9 cellular contexts compared by ENCODE assay signal in the genomic region with DNA sequence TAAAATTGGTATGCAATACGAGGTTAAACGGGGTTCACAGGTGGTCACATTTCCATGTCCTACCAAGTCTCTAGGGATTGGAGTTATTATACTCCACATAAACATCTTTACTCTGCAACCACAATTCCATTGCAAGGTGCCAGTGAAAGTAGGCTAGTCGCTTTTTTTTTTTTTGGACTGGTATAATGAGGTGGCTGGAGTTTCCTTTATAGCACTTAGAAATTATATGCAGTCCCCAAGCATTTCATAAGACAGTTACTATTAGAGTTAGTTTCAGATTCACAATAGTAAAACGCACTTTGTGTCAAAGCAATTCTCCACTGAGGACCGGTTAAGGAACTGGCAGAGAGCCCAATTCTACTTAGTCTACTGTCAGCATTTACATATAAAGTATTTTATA. TPM values are rescaled to one million over a fixed set of nuclear protein-coding genes. Genes with fewer than 3 reads are reported as not detected.
A peak's percentile ranks its signal among the peaks of the same experiment; 100 is the strongest.
DNase-seq lines count a peak whose midpoint lies in the region; ATAC-seq, FAIRE-seq and TF ChIP-seq lines count a peak whose summit lies in the region.
"Had no signal": no experiment of that assay in that cellular context is flagged by ENCODE, and none has a peak within 500 bp of the region (broad histone marks: within the 10 kb centered on the region; RNA-seq: fewer than 3 reads in every experiment).

No MANE protein-coding gene starts in this region.

- H3K36me3 ChIP-seq in astrocyte (ENCODE audit: insufficient read depth, low read length), result no peaks in the 10 kb centered on the region

- H2AFZ ChIP-seq in astrocyte (ENCODE audit: low read depth, low read length), result no peak overlapping the region

- no peak for TF ChIP-seq CTCF in astrocyte (IDR thresholded peaks at IDR 0.05; ENCODE audit: insufficient read depth, low read depth, low read length)
- TF ChIP-seq CTCF in WTC11 (IDR thresholded peaks at IDR 0.05), result no peak

- peak; percentile 50 for FAIRE-seq in astrocyte (lab: Jason Lieb, UNC)

- no peaks in the 10 kb centered on the region for H4K20me1 ChIP-seq in astrocyte (ENCODE audit: insufficient read depth, low read length)

- H3K79me2 ChIP-seq in astrocyte (ENCODE audit: insufficient read depth, low read length), result peaks cover 37% of the 10 kb centered on the region

- H3K36me3 Mint-ChIP-seq in astrocyte (ENCODE audit: low read depth, unreplicated experiment) (no peaks in the 10 kb centered on the region), WTC11 (no peaks in the 10 kb centered on the region)

- POLR2A ChIA-PET in WTC11 (lab: Charles Lee), result no interaction called here

- no peak overlapping the region for H3K4me3 Mint-ChIP-seq in stimulated activated naive CD8-positive, alpha-beta T cell treated with anti-CD3 and anti-CD28 coated beads, Interleukin-15, amount 100 ng/mL, for 72 hours
- peak overlapping the region; percentile 91 for H3K4me3 Mint-ChIP-seq in astrocyte (ENCODE audit: unreplicated experiment)
- no peak overlapping the region for H3K4me3 Mint-ChIP-seq in WTC11

- peaks cover 46% of the 10 kb centered on the region for H3K27me3 Mint-ChIP-seq in stimulated activated naive CD8-positive, alpha-beta T cell treated with anti-CD3 and anti-CD28 coated beads, Interleukin-15, amount 100 ng/mL, for 72 hours
- no peaks in the 10 kb centered on the region for H3K27me3 Mint-ChIP-seq in astrocyte (ENCODE audit: low read depth, unreplicated experiment)
- peaks cover 31% of the 10 kb centered on the region for H3K27me3 Mint-ChIP-seq in WTC11 (ENCODE audit: low read depth)

- peaks cover 6% of the 10 kb centered on the region for H3K4me1 ChIP-seq in astrocyte (ENCODE audit: insufficient read depth, low read length)
- peaks cover 13% of the 10 kb centered on the region for H3K4me1 ChIP-seq in mononuclear cell (ENCODE audit: insufficient read depth, low read length)

- H3K27me3 ChIP-seq in astrocyte (ENCODE audit: insufficient read depth, low read length) (no peaks in the 10 kb centered on the region), mononuclear cell (ENCODE audit: insufficient read depth, low read length) (no peaks in the 10 kb centered on the region)

- no peak for DNase-seq in stimulated activated naive CD8-positive, alpha-beta T cell treated with anti-CD3 and anti-CD28 coated beads, Interleukin-15, Interleukin-2, amounts not matched to agents 100 U/mL and 50 U/mL, for 24 hours
- DNase-seq in stimulated activated naive CD8-positive, alpha-beta T cell treated with anti-CD3 and anti-CD28 coated beads, Interleukin-15, amount 100 ng/mL, for 72 hours, result no peak
- DNase-seq in astrocyte (ENCODE audit: low read depth), result no peak
- no peak for DNase-seq in kidney glomerular epithelial cell (lab: John Stamatoyannopoulos, UW)
- no peak for DNase-seq in mucosa of gallbladder (ENCODE audit: low spot score)
- no peak for DNase-seq in DMS53 (lab: John Stamatoyannopoulos, UW)
- DNase-seq in WTC11 (ENCODE audit: low spot score), result no peak
- DNase-seq: DMS79 had no signal

- peak overlapping the region; percentile 91 for H3K9ac ChIP-seq in astrocyte (ENCODE audit: low read length)

- no peak overlapping the region for H3K27ac ChIP-seq in astrocyte (ENCODE audit: low read depth, low read length)

- H3K4me1 Mint-ChIP-seq in stimulated activated naive CD8-positive, alpha-beta T cell treated with anti-CD3 and anti-CD28 coated beads, Interleukin-15, amount 100 ng/mL, for 72 hours, result peaks cover 19% of the 10 kb centered on the region
- H3K4me1 Mint-ChIP-seq in astrocyte (ENCODE audit: low read depth, unreplicated experiment), result peaks cover 6% of the 10 kb centered on the region
- peaks cover 16% of the 10 kb centered on the region for H3K4me1 Mint-ChIP-seq in WTC11

- peak overlapping the region; percentile 88 for H3K4me2 ChIP-seq in astrocyte (ENCODE audit: low read length)

- no peak overlapping the region for H3K27ac Mint-ChIP-seq in stimulated activated naive CD8-positive, alpha-beta T cell treated with anti-CD3 and anti-CD28 coated beads, Interleukin-15, amount 100 ng/mL, for 72 hours
- H3K27ac Mint-ChIP-seq in astrocyte (ENCODE audit: unreplicated experiment) (no peak overlapping the region), WTC11 (no peak overlapping the region)

- no peaks in the 10 kb centered on the region for H3K9me3 Mint-ChIP-seq in stimulated activated naive CD8-positive, alpha-beta T cell treated with anti-CD3 and anti-CD28 coated beads, Interleukin-15, amount 100 ng/mL, for 72 hours
- H3K9me3 Mint-ChIP-seq in astrocyte (ENCODE audit: unreplicated experiment), result no peaks in the 10 kb centered on the region
- H3K9me3 Mint-ChIP-seq in WTC11, result no peaks in the 10 kb centered on the region

- CTCF ChIA-PET in WTC11 (lab: Charles Lee), result no interaction called here

- peak; percentile 17 for ATAC-seq in stimulated activated naive CD8-positive, alpha-beta T cell treated with anti-CD3 and anti-CD28 coated beads, Interleukin-15, Interleukin-2, amounts not matched to agents 100 U/mL and 50 U/mL, for 24 hours
- ATAC-seq in stimulated activated naive CD8-positive, alpha-beta T cell treated with anti-CD3 and anti-CD28 coated beads, Interleukin-15, amount 100 ng/mL, for 72 hours, result no peak
- ATAC-seq in WTC11, result no peak

- peak overlapping the region; percentile 97 for H3K4me3 ChIP-seq in astrocyte (ENCODE audit: insufficient read depth, low read depth, low read length)
- peak overlapping the region; percentile 77 for H3K4me3 ChIP-seq in mononuclear cell (ENCODE audit: low read length)

- no peaks in the 10 kb centered on the region for H3K9me3 ChIP-seq in astrocyte (ENCODE audit: insufficient read depth, low read depth, low read length)
- H3K9me3 ChIP-seq in mononuclear cell (ENCODE audit: low read depth, low read length), result no peaks in the 10 kb centered on the region

TF ChIP-seq in WTC11, 78 proteins besides CTCF, POLR2A, EP300 and RAD21:
- TF ChIP-seq GRHL2 (CRISPR knock-in tag; IDR thresholded peaks at IDR 0.05; ENCODE audit: insufficient replicate concordance, severe bottlenecking), result no peak
- TF ChIP-seq ERG (CRISPR knock-in tag; IDR thresholded peaks at IDR 0.05), result no peak
- no peak for TF ChIP-seq CREB1 (CRISPR knock-in tag; IDR thresholded peaks at IDR 0.05)
- TF ChIP-seq CREM (CRISPR knock-in tag; IDR thresholded peaks at IDR 0.05), result no peak
- TF ChIP-seq ATF1 (CRISPR knock-in tag; IDR thresholded peaks at IDR 0.05), result no peak

RNA-seq across cellular contexts. Expression of gene MEF2C, which starts 1.4 kb away (rescaled TPM):
- total RNA-seq in astrocyte (20.5 and 21.8 TPM in 2 replicates), mononuclear cell (30.0 TPM), mucosa of gallbladder (56.9 TPM), WTC11 (2021) (1.4 to 3.6 TPM (median 1.7 TPM) in 3 replicates)
